8 cellular contexts compared by ENCODE assay signal in genomic region chr5:50440651-50441478, GRCh38. TPM values are rescaled to one million over a fixed set of nuclear protein-coding genes. Genes with fewer than 3 reads are reported as not detected.
A peak's percentile ranks its signal among the peaks of the same experiment; 100 is the strongest.
DNase-seq lines count a peak whose midpoint lies in the region; ATAC-seq lines count a peak whose summit lies in the region.

Gene EMB, minus strand, starts transcription at chr5:50441288. Its CDS starts 137 bp downstream, at chr5:50441151.

- H3K18ac ChIP-seq in mesendoderm (ENCODE audit: low read length): peak within 1 kb of the TSS; percentile 71

- peak within 1 kb of the TSS; percentile 97 for H3K27ac Mint-ChIP-seq in activated CD4-positive, alpha-beta T cell treated with anti-CD3 and anti-CD28 coated beads, Interleukin-2, amount 10 ng/mL, durations not matched to agents 24 days and 14 days

- peak within 1 kb of the TSS; percentile 96 for H3K4me3 Mint-ChIP-seq in activated CD4-positive, alpha-beta T cell treated with anti-CD3 and anti-CD28 coated beads, Interleukin-2, amount 10 ng/mL, durations not matched to agents 24 days and 14 days

- no peaks in the 10 kb centered on the region for H3K36me3 ChIP-seq in mesendoderm (ENCODE audit: control insufficient read depth, insufficient read depth, low read length)

- no peak within 1 kb of the TSS for H2BK5ac ChIP-seq in mesendoderm (ENCODE audit: low read length)

- no CpG with 5 or more reads among the region's 80 CpGs for WGBS in mesendoderm (ENCODE audit: extremely low coverage, insufficient coverage, low lambda C conversion rate)

- peak; percentile 30 to 41 for DNase-seq in NCI-H1930 (lab: John Stamatoyannopoulos, UW)
- DNase-seq in activated CD4-positive, alpha-beta T cell treated with anti-CD3 and anti-CD28 coated beads, Interleukin-2, amount 10 ng/mL, durations not matched to agents 24 days and 14 days: peak; percentile 93
- peak; percentile 77 for DNase-seq in ecto neural progenitor cell (ENCODE audit: low spot score)
- DNase-seq in mesendoderm: peak; percentile 94
- peak; percentile 52 to 55 for DNase-seq in stimulated activated CD8-positive, alpha-beta memory T cell treated with anti-CD3 and anti-CD28 coated beads, Interleukin-15, amount 100 ng/mL, for 4 hours (ENCODE audit: low read depth in 2 of 2)
- DNase-seq in cortex of kidney (lab: John Stamatoyannopoulos, UW): no peak

- intact Hi-C loops in activated CD4-positive, alpha-beta T cell treated with anti-CD3 and anti-CD28 coated beads, Interleukin-2, amount 10 ng/mL, durations not matched to agents 24 days and 14 days (cut with micrococcal nuclease): loop anchor here (1.0 to 5.0 kb wide), 6 partner anchors 36 to 310 kb away; no protein-coding TSS in a partner anchor

- peaks cover 56% of the 10 kb centered on the region for H3K4me1 Mint-ChIP-seq in activated CD4-positive, alpha-beta T cell treated with anti-CD3 and anti-CD28 coated beads, Interleukin-2, amount 10 ng/mL, durations not matched to agents 24 days and 14 days

- ATAC-seq in GM18499 (IDR thresholded peaks at IDR 0.05; ENCODE audit: insufficient read depth, unreplicated experiment) (peak; percentile 32), HG02840 (IDR thresholded peaks at IDR 0.05; ENCODE audit: low FRiP score, unreplicated experiment) (peak; percentile 66)

- no peaks in the 10 kb centered on the region for H3K27me3 Mint-ChIP-seq in activated CD4-positive, alpha-beta T cell treated with anti-CD3 and anti-CD28 coated beads, Interleukin-2, amount 10 ng/mL, durations not matched to agents 24 days and 14 days

- no peaks in the 10 kb centered on the region for H3K27me3 ChIP-seq in mesendoderm (ENCODE audit: insufficient read depth, low read length, poor library complexity)

- no peak within 1 kb of the TSS for H2BK15ac ChIP-seq in mesendoderm (replicated peaks; ENCODE audit: low read depth)

- H3K56ac ChIP-seq in mesendoderm (ENCODE audit: low read length): peak within 1 kb of the TSS; percentile 95

- H3K27ac ChIP-seq in mesendoderm (ENCODE audit: low read depth, low read length): peak within 1 kb of the TSS; percentile 30

- peak within 1 kb of the TSS; percentile 52 for H3K4me2 ChIP-seq in mesendoderm (ENCODE audit: low read length)

- no peaks in the 10 kb centered on the region for H3K4me1 ChIP-seq in mesendoderm (ENCODE audit: control insufficient read depth, low read depth, low read length)

- H4K5ac ChIP-seq in mesendoderm (ENCODE audit: low read length): no peak within 1 kb of the TSS

- H3K79me1 ChIP-seq in mesendoderm (ENCODE audit: low read length): peaks cover 2% of the 10 kb centered on the region

- H2AK5ac ChIP-seq in mesendoderm (ENCODE audit: low read length): no peak within 1 kb of the TSS

- H3K23ac ChIP-seq in mesendoderm (ENCODE audit: low read length): no peak within 1 kb of the TSS

- peak within 1 kb of the TSS; percentile 38 for H3K4ac ChIP-seq in mesendoderm (ENCODE audit: low read depth, low read length)

- H3K9ac ChIP-seq in mesendoderm (ENCODE audit: low read length): peak within 1 kb of the TSS; percentile 64

- peaks cover 3% of the 10 kb centered on the region for H3K79me2 ChIP-seq in mesendoderm (ENCODE audit: control insufficient read depth, insufficient read depth, low read length)

- no peaks in the 10 kb centered on the region for H3K9me3 Mint-ChIP-seq in activated CD4-positive, alpha-beta T cell treated with anti-CD3 and anti-CD28 coated beads, Interleukin-2, amount 10 ng/mL, durations not matched to agents 24 days and 14 days

- H4K8ac ChIP-seq in mesendoderm (ENCODE audit: low read depth, low read length): no peak within 1 kb of the TSS

- H3K4me3 ChIP-seq in mesendoderm (ENCODE audit: low read length): peak within 1 kb of the TSS; percentile 73

- no peak within 1 kb of the TSS for H2BK120ac ChIP-seq in mesendoderm (ENCODE audit: low read depth, low read length)

- peaks cover 18% of the 10 kb centered on the region for H3K36me3 Mint-ChIP-seq in activated CD4-positive, alpha-beta T cell treated with anti-CD3 and anti-CD28 coated beads, Interleukin-2, amount 10 ng/mL, durations not matched to agents 24 days and 14 days (ENCODE audit: low read depth)

RNA-seq across cellular contexts. Expression of gene EMB, which starts in this region (rescaled TPM):
- 56.3 and 60.3 TPM in 2 replicates for total RNA-seq in activated CD4-positive, alpha-beta T cell treated with anti-CD3 and anti-CD28 coated beads, Interleukin-2, amount 10 ng/mL, durations not matched to agents 24 days and 14 days
- 27.3 TPM for polyA plus RNA-seq in mesendoderm (2013, experiment 1 of 2)
- polyA plus RNA-seq in mesendoderm (2013, experiment 2 of 2): 27.3 TPM
